In genomic region chr7:36784991-36785940, GRCh38 we compare ENCODE assay signal across 8 cellular contexts.
DNase-seq lines count a peak whose midpoint lies in the region; ATAC-seq, FAIRE-seq and TF ChIP-seq lines count a peak whose summit lies in the region.

No MANE protein-coding gene starts in this region.

- H4K20me1 ChIP-seq in HepG2 (ENCODE audit: insufficient read depth, low read length) (no peaks in the 10 kb centered on the region), Karpas-422 (ENCODE audit: insufficient read depth, low read depth, low read length) (no peaks in the 10 kb centered on the region)

- TF ChIP-seq EP300 in HepG2 (IDR thresholded peaks at IDR 0.05; ENCODE audit: low read depth in 2 of 2, low read length in 2 of 2), result no peak
- no peak for TF ChIP-seq EP300 in HepG2 (CRISPR knock-in tag; IDR thresholded peaks at IDR 0.05; ENCODE audit: borderline replicate concordance)

- H3K9me3 ChIP-seq in liver (ENCODE audit: control insufficient read depth in 4 of 4, low read length in 3 of 4) (no peaks in the 10 kb centered on the region), HepG2 (ENCODE audit: low read length) (peaks cover 14% of the 10 kb centered on the region), esophagus (ENCODE audit: control insufficient read depth in 2 of 2, insufficient read depth in 1 of 2, low read depth in 1 of 2, low read length in 1 of 2) (peaks cover 0 to 3% of the 10 kb centered on the region in 2 donors), Karpas-422 (ENCODE audit: low read length) (no peaks in the 10 kb centered on the region; the same call in 1 of the 2 replicates)

- H3K9me2 ChIP-seq in Karpas-422 (replicated peaks; ENCODE audit: insufficient read depth, low read length), result no peaks in the 10 kb centered on the region

- H2AFZ ChIP-seq in HepG2 (ENCODE audit: low read length) (no peak overlapping the region), Karpas-422 (ENCODE audit: low read length) (no peak overlapping the region)

- FAIRE-seq in HepG2 (lab: Jason Lieb, UNC), result no peak

- BruUV-seq in HepG2 (replicated peaks; lab: Mats Ljungman, UMichigan), result no TSS peak

- intact Hi-C loops in HepG2 (cut with micrococcal nuclease; ENCODE audit: unreplicated experiment), result no loop called here

- H3K36me3 ChIP-seq in liver (ENCODE audit: control insufficient read depth in 4 of 4, insufficient read depth in 3 of 4, low read depth in 1 of 4, low read length in 3 of 4), result no peaks in the 10 kb centered on the region
- no peaks in the 10 kb centered on the region for H3K36me3 ChIP-seq in HepG2 (replicated peaks in 1 of 2; ENCODE audit: control insufficient read depth in 1 of 2, insufficient read depth in 2 of 2, low read length in 2 of 2)
- H3K36me3 ChIP-seq in esophagus (ENCODE audit: control insufficient read depth in 2 of 2, insufficient read depth in 2 of 2, low read length in 1 of 2), result no peaks in the 10 kb centered on the region
- no peaks in the 10 kb centered on the region for H3K36me3 ChIP-seq in Karpas-422 (ENCODE audit: insufficient read depth, low read length)

- TF ChIP-seq POLR2A in HepG2 (IDR thresholded peaks at IDR 0.05; ENCODE audit: insufficient read depth in 1 of 2, low read depth in 2 of 2, low read length in 2 of 2), result no peak

- H3K4me3 ChIP-seq in liver (ENCODE audit: low read depth in 1 of 3, low read length in 3 of 3) (no peak overlapping the region), HepG2 (replicated peaks in 1 of 3; ENCODE audit: insufficient read depth in 1 of 3, low read depth in 2 of 3, low read length in 3 of 3) (no peak overlapping the region), esophagus (ENCODE audit: low read depth in 1 of 2, low read length in 2 of 2) (no peak overlapping the region), Karpas-422 (ENCODE audit: low read length) (no peak overlapping the region)

- POLR2A ChIA-PET in HepG2 (lab: Yijun Ruan, JAX), result no interaction called here

- no peak overlapping the region for H3K27ac ChIP-seq in liver (ENCODE audit: low read depth in 1 of 2, low read length in 2 of 2)
- H3K27ac ChIP-seq in HepG2 (ENCODE audit: extremely low read length, insufficient read depth, low read length), result no peak overlapping the region
- H3K27ac ChIP-seq in esophagus (ENCODE audit: low read depth in 2 of 2, low read length in 1 of 2), result peak overlapping the region; percentile 57 to 70
- H3K27ac ChIP-seq in Karpas-422 (ENCODE audit: low read length), result no peak overlapping the region

- H3K4me1 ChIP-seq in liver (ENCODE audit: control insufficient read depth in 4 of 4, insufficient read depth in 4 of 4, low read length in 3 of 4) (no peaks in the 10 kb centered on the region), HepG2 (ENCODE audit: insufficient read depth, low read length) (peaks cover 33% of the 10 kb centered on the region), esophagus (ENCODE audit: control insufficient read depth in 2 of 2, insufficient read depth in 2 of 2, low read length in 1 of 2) (no peaks in the 10 kb centered on the region), Karpas-422 (ENCODE audit: low read length) (no peaks in the 10 kb centered on the region)

- CTCF ChIA-PET in HepG2 (lab: Yijun Ruan, JAX; ENCODE audit: low intra/inter-chr PET ratio, low total read pairs), result no interaction called here

- H3K27me3 ChIP-seq in liver (ENCODE audit: control insufficient read depth in 4 of 4, insufficient read depth in 4 of 4, low read length in 3 of 4) (no peaks in the 10 kb centered on the region), HepG2 (ENCODE audit: control insufficient read depth in 1 of 2, insufficient read depth in 2 of 2, low read length in 2 of 2) (no peaks in the 10 kb centered on the region), esophagus (ENCODE audit: control insufficient read depth in 1 of 2, insufficient read depth in 2 of 2, low read length in 2 of 2) (no peaks in the 10 kb centered on the region), Karpas-422 (ENCODE audit: low read length) (no peaks in the 10 kb centered on the region; the same call in 1 of the 2 replicates)

- in situ Hi-C loops in HepG2 (cut with HindIII; ENCODE audit: extremely low pct_ligation_motif_present, low pct_unique_long_range_greater_than_20kb), result no loop called here

- WGBS in liver, result 79% methylated on average over 13 of the region's 13 CpGs
- 66% methylated on average over 13 of the region's 13 CpGs for WGBS in HepG2 (ENCODE audit: low lambda C conversion rate)
- WGBS in esophagus, 2 donors, result 48 to 60% methylated on average over 13 of the region's 13 CpGs

- H3K9ac ChIP-seq in liver (ENCODE audit: low read depth in 1 of 2, low read length in 2 of 2) (no peak overlapping the region), HepG2 (ENCODE audit: insufficient read depth, low read depth, low read length) (no peak overlapping the region), Karpas-422 (ENCODE audit: low read length) (no peak overlapping the region)

- H3K79me2 ChIP-seq in HepG2 (ENCODE audit: insufficient read depth, low read length) (no peaks in the 10 kb centered on the region), Karpas-422 (ENCODE audit: low read length) (no peaks in the 10 kb centered on the region)

- TF ChIP-seq CTCF in liver (IDR thresholded peaks at IDR 0.05; ENCODE audit: low read depth, low read length, missing input control), result no peak
- TF ChIP-seq CTCF in HepG2 (CRISPR knock-in tag; IDR thresholded peaks at IDR 0.05), result no peak

- DNase-seq in HepG2 (ENCODE audit: low spot score) (no peak), NCI-H1092 treated with DMSO at 0.1 percent for 48 hours (lab: John Stamatoyannopoulos, UW) (no peak), Karpas-422 (no peak)
- peak; percentile 59 for DNase-seq in activated CD4-positive, alpha-beta T cell treated with anti-CD3 and anti-CD28 coated beads, Interleukin-2, amount 50 U/mL, for 1 hour
- DNase-seq in stimulated activated CD4-positive, alpha-beta T cell treated with anti-CD3 and anti-CD28 coated beads, Interleukin-1b, Interleukin-23, amount 100 ng/mL, for 48 hours, result peak; percentile 46

- H3K4me2 ChIP-seq in HepG2 (ENCODE audit: low read depth, low read length) (no peak overlapping the region), Karpas-422 (ENCODE audit: low read depth, low read length, poor library complexity, severe bottlenecking) (no peak overlapping the region)

- TF ChIP-seq RAD21 in liver (IDR thresholded peaks at IDR 0.05) (peak; percentile 38 to 41), HepG2 (CRISPR knock-in tag; IDR thresholded peaks at IDR 0.05) (no peak)

- no peak for ATAC-seq in HepG2
- ATAC-seq in HG03460 (IDR thresholded peaks at IDR 0.05; ENCODE audit: unreplicated experiment), result peak; percentile 99

TF ChIP-seq in liver, 16 proteins besides CTCF, POLR2A, EP300 and RAD21 (continues in another document):
- no peak for TF ChIP-seq RXRA (IDR thresholded peaks at IDR 0.05)
- no peak for TF ChIP-seq JUND (IDR thresholded peaks at IDR 0.05)
- TF ChIP-seq, protein P1, sequence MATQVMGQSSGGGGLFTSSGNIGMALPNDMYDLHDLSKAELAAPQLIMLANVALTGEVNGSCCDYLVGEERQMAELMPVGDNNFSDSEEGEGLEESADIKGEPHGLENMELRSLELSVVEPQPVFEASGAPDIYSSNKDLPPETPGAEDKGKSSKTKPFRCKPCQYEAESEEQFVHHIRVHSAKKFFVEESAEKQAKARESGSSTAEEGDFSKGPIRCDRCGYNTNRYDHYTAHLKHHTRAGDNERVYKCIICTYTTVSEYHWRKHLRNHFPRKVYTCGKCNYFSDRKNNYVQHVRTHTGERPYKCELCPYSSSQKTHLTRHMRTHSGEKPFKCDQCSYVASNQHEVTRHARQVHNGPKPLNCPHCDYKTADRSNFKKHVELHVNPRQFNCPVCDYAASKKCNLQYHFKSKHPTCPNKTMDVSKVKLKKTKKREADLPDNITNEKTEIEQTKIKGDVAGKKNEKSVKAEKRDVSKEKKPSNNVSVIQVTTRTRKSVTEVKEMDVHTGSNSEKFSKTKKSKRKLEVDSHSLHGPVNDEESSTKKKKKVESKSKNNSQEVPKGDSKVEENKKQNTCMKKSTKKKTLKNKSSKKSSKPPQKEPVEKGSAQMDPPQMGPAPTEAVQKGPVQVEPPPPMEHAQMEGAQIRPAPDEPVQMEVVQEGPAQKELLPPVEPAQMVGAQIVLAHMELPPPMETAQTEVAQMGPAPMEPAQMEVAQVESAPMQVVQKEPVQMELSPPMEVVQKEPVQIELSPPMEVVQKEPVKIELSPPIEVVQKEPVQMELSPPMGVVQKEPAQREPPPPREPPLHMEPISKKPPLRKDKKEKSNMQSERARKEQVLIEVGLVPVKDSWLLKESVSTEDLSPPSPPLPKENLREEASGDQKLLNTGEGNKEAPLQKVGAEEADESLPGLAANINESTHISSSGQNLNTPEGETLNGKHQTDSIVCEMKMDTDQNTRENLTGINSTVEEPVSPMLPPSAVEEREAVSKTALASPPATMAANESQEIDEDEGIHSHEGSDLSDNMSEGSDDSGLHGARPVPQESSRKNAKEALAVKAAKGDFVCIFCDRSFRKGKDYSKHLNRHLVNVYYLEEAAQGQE (IDR thresholded peaks at IDR 0.05), result no peak
- TF ChIP-seq FOXA1 (IDR thresholded peaks at IDR 0.05), result no peak

TF ChIP-seq in HepG2, 621 proteins besides CTCF, POLR2A, EP300 and RAD21 (continues in another document):
- TF ChIP-seq, protein P2, sequence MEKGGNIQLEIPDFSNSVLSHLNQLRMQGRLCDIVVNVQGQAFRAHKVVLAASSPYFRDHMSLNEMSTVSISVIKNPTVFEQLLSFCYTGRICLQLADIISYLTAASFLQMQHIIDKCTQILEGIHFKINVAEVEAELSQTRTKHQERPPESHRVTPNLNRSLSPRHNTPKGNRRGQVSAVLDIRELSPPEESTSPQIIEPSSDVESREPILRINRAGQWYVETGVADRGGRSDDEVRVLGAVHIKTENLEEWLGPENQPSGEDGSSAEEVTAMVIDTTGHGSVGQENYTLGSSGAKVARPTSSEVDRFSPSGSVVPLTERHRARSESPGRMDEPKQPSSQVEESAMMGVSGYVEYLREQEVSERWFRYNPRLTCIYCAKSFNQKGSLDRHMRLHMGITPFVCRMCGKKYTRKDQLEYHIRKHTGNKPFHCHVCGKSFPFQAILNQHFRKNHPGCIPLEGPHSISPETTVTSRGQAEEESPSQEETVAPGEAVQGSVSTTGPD (CRISPR knock-in tag; IDR thresholded peaks at IDR 0.05), result no peak
- TF ChIP-seq HNRNPK (IDR thresholded peaks at IDR 0.05; ENCODE audit: low read depth, low read length, poor library complexity, severe bottlenecking), result no peak
- TF ChIP-seq KMT2A (CRISPR knock-in tag; IDR thresholded peaks at IDR 0.05), result no peak
- no peak for TF ChIP-seq ZNF616 (CRISPR knock-in tag; IDR thresholded peaks at IDR 0.05; ENCODE audit: low read depth)
- no peak for TF ChIP-seq PTBP1 (IDR thresholded peaks at IDR 0.05; ENCODE audit: low read depth, low read length, poor library complexity, severe bottlenecking)
- no peak for TF ChIP-seq SRSF4 (IDR thresholded peaks at IDR 0.05; ENCODE audit: low read depth, low read length, poor library complexity, severe bottlenecking)
- TF ChIP-seq ZNF83 (CRISPR knock-in tag; IDR thresholded peaks at IDR 0.05; ENCODE audit: borderline replicate concordance), result no peak
- TF ChIP-seq SNAI1 (CRISPR knock-in tag; IDR thresholded peaks at IDR 0.05; ENCODE audit: borderline replicate concordance), result no peak

Comparison
In these comparisons a context has a peak if more than half of its experiments do, and no peak if none do; other contexts are left out.
1. H3K27ac ChIP-seq: peak in esophagus (2 of 2); none in liver (0 of 2), HepG2 (single experiment) and Karpas-422 (single experiment).
2. DNase-seq: peak in activated CD4-positive, alpha-beta T cell treated with anti-CD3 and anti-CD28 coated beads, Interleukin-2, amount 50 U/mL, for 1 hour (single experiment) and stimulated activated CD4-positive, alpha-beta T cell treated with anti-CD3 and anti-CD28 coated beads, Interleukin-1b, Interleukin-23, amount 100 ng/mL, for 48 hours (single experiment); none in HepG2 (single experiment), NCI-H1092 treated with DMSO at 0.1 percent for 48 hours (single experiment) and Karpas-422 (single experiment).